Comparison of ENCODE assay signal across 14 cellular contexts in genomic region chr20:53918010-53918311, GRCh38.
DNase-seq lines count a peak whose midpoint lies in the region; ATAC-seq and TF ChIP-seq lines count a peak whose summit lies in the region.
"Had no signal": no experiment of that assay in that cellular context is flagged by ENCODE, and none has a peak within 500 bp of the region (broad histone marks: within the 10 kb centered on the region; RNA-seq: fewer than 3 reads in every experiment).

No MANE protein-coding gene starts in this region.

- no peaks in the 10 kb centered on the region for H3K9me3 Mint-ChIP-seq in activated naive CD8-positive, alpha-beta T cell treated with anti-CD3 and anti-CD28 coated beads, Interleukin-2, amount 50 U/mL, for 24 hours

- peaks cover 15% of the 10 kb centered on the region for H3F3A ChIP-seq in SK-N-SH (replicated peaks; ENCODE audit: insufficient read depth)

- no peak for DNase-seq in SK-N-SH
- DNase-seq in activated naive CD8-positive, alpha-beta T cell treated with anti-CD3 and anti-CD28 coated beads, Interleukin-2, amount 50 U/mL, for 24 hours = no peak
- DNase-seq in lower lobe of right lung = no peak
- DNase-seq in suprapubic skin (ENCODE audit: low spot score in 2 of 2) = no peak
- DNase-seq in GM10248 (ENCODE audit: extremely low spot score) = no peak
- no peak for DNase-seq in NCI-H2029 treated with DMSO at 0.1 percent for 48 hours (lab: John Stamatoyannopoulos, UW)
- DNase-seq: dermis blood vessel endothelial cell; Karpas-422; NCI-H2107; stimulated activated CD4-positive, alpha-beta T cell treated with anti-CD3 and anti-CD28 coated beads, Interleukin-4, amount 100 ng/mL, for 4 hours had no signal

- H3K9me3 ChIP-seq in SK-N-SH (no peaks in the 10 kb centered on the region), lower lobe of right lung (no peaks in the 10 kb centered on the region), suprapubic skin (no peaks in the 10 kb centered on the region)
- H3K9me3 ChIP-seq: Peyer's patch had no signal

- H3K27me3 ChIP-seq in SK-N-SH (ENCODE audit: insufficient read depth) (no peaks in the 10 kb centered on the region), lower lobe of right lung (ENCODE audit: low read depth) (no peaks in the 10 kb centered on the region), suprapubic skin (no peaks in the 10 kb centered on the region)
- H3K27me3 ChIP-seq: Peyer's patch had no signal

- CTCF ChIA-PET in SK-N-SH (lab: Yijun Ruan, JAX) (interaction anchor here (0.9 to 3.9 kb wide), 6 partner anchors 11 to 335 kb away, joined by 3 to 16 read pairs (median 4); no protein-coding TSS in a partner anchor), GM10248 (lab: Yijun Ruan, JAX) (interaction anchor here (1.0 to 18.8 kb wide), 13 partner anchors 11 to 338 kb away, joined by 3 to 281 read pairs (median 4); no protein-coding TSS in a partner anchor)

- H3K4me1 ChIP-seq in SK-N-SH (ENCODE audit: control insufficient read depth in 1 of 2, insufficient read depth in 2 of 2, low read depth in 1 of 2, low read length in 1 of 2) (peaks cover 37 to 41% of the 10 kb centered on the region in 2 experiments), lower lobe of right lung (peaks cover 33% of the 10 kb centered on the region), suprapubic skin (peaks cover 56% of the 10 kb centered on the region)

- H3K4me1 Mint-ChIP-seq in activated naive CD8-positive, alpha-beta T cell treated with anti-CD3 and anti-CD28 coated beads, Interleukin-2, amount 50 U/mL, for 24 hours = peaks cover 63% of the 10 kb centered on the region

- no peaks in the 10 kb centered on the region for H3K9me2 ChIP-seq in SK-N-SH

- TF ChIP-seq EP300 in SK-N-SH (IDR thresholded peaks at IDR 0.05; ENCODE audit: borderline replicate concordance in 1 of 2, low read depth in 1 of 2, low read length in 1 of 2) (peak in 1 of 2 experiments; percentile 56; a peak in 3 of 4 replicates), suprapubic skin (IDR thresholded peaks at IDR 0.05) (no peak)

- ATAC-seq in SK-N-SH treated with all-trans-retinoic acid at 6 μM for 48 hours = no peak
- ATAC-seq in activated naive CD8-positive, alpha-beta T cell treated with anti-CD3 and anti-CD28 coated beads, Interleukin-2, amount 50 U/mL, for 24 hours = no peak
- ATAC-seq in lower lobe of right lung = no peak
- no peak for ATAC-seq in GM21576 (IDR thresholded peaks at IDR 0.05; ENCODE audit: unreplicated experiment)

- no peaks in the 10 kb centered on the region for H4K20me1 ChIP-seq in SK-N-SH (ENCODE audit: insufficient read depth)

- H3K4me3 Mint-ChIP-seq in activated naive CD8-positive, alpha-beta T cell treated with anti-CD3 and anti-CD28 coated beads, Interleukin-2, amount 50 U/mL, for 24 hours = no peak overlapping the region

- H3K79me2 ChIP-seq in SK-N-SH (ENCODE audit: insufficient read depth) = no peaks in the 10 kb centered on the region

- intact Hi-C loops in lower lobe of right lung (cut with DNase I) = loop anchor here (10.0 kb wide), 1 partner anchor 343 kb away; no protein-coding TSS in a partner anchor

- no peak for TF ChIP-seq RAD21 in SK-N-SH (IDR thresholded peaks at IDR 0.05; ENCODE audit: low read length)

- no peaks in the 10 kb centered on the region for H3K36me3 Mint-ChIP-seq in activated naive CD8-positive, alpha-beta T cell treated with anti-CD3 and anti-CD28 coated beads, Interleukin-2, amount 50 U/mL, for 24 hours (ENCODE audit: low read depth)

- peak overlapping the region in 1 of 2 experiments; percentile 7; a peak in 1 of 4 replicates for H3K4me3 ChIP-seq in SK-N-SH (ENCODE audit: low read depth in 2 of 2, low read length in 1 of 2)
- H3K4me3 ChIP-seq in lower lobe of right lung = no peak overlapping the region
- no peak overlapping the region for H3K4me3 ChIP-seq in suprapubic skin
- H3K4me3 ChIP-seq: Peyer's patch had no signal

- H3K4me2 ChIP-seq in SK-N-SH = peak overlapping the region; percentile 95

- no peak for TF ChIP-seq POLR2A in suprapubic skin (IDR thresholded peaks at IDR 0.05)

- TF ChIP-seq CTCF in SK-N-SH (IDR thresholded peaks at IDR 0.05) = no peak
- TF ChIP-seq CTCF in lower lobe of right lung (IDR thresholded peaks at IDR 0.05) = no peak
- TF ChIP-seq CTCF in suprapubic skin (IDR thresholded peaks at IDR 0.05) = no peak
- no peak for TF ChIP-seq CTCF in GM10248 (IDR thresholded peaks at IDR 0.05; ENCODE audit: control extremely low read depth, extremely low read depth, low read depth, missing control alignments)

- peak overlapping the region; percentile 96 to 99 for H3K27ac ChIP-seq in SK-N-SH (ENCODE audit: low read depth in 2 of 2, low read length in 1 of 2)
- peak overlapping the region; percentile 89 for H3K27ac ChIP-seq in lower lobe of right lung
- peak overlapping the region; percentile 83 for H3K27ac ChIP-seq in suprapubic skin
- H3K27ac ChIP-seq: 22Rv1 had no signal

- POLR2A ChIA-PET in SK-N-SH (lab: Yijun Ruan, JAX) (interaction anchor here (1.2 to 1.3 kb wide), 2 partner anchors 324 to 335 kb away, joined by 3 to 6 read pairs; partner anchors contain the start of gene ZNF217), GM10248 (lab: Yijun Ruan, JAX) (interaction anchor here (0.8 to 1.2 kb wide), 2 partner anchors 10 to 18 kb away, joined by 4 to 11 read pairs; no protein-coding TSS in a partner anchor)

- no peaks in the 10 kb centered on the region for H3K36me3 ChIP-seq in SK-N-SH (replicated peaks in 1 of 2; ENCODE audit: control insufficient read depth in 1 of 2, insufficient read depth in 2 of 2, low read length in 1 of 2)
- H3K36me3 ChIP-seq in lower lobe of right lung = no peaks in the 10 kb centered on the region
- H3K36me3 ChIP-seq in suprapubic skin = no peaks in the 10 kb centered on the region
- H3K36me3 ChIP-seq: Peyer's patch had no signal

- peak overlapping the region; percentile 90; the same call in 1 of the 2 replicates for H3K9ac ChIP-seq in SK-N-SH

- peak overlapping the region; percentile 82 for H3K27ac Mint-ChIP-seq in activated naive CD8-positive, alpha-beta T cell treated with anti-CD3 and anti-CD28 coated beads, Interleukin-2, amount 50 U/mL, for 24 hours

- peak overlapping the region; percentile 70 for H2AFZ ChIP-seq in SK-N-SH (ENCODE audit: low read depth)

- no peaks in the 10 kb centered on the region for H3K27me3 Mint-ChIP-seq in activated naive CD8-positive, alpha-beta T cell treated with anti-CD3 and anti-CD28 coated beads, Interleukin-2, amount 50 U/mL, for 24 hours

TF ChIP-seq in SK-N-SH, 30 proteins besides CTCF, POLR2A, EP300 and RAD21 (continues in another document):
- TF ChIP-seq POLR2AphosphoS5 (IDR thresholded peaks at IDR 0.05; ENCODE audit: low read depth, low read length) (no peak), USF2 (IDR thresholded peaks at IDR 0.05; ENCODE audit: borderline replicate concordance, low read depth, low read length) (no peak), RCOR1 (IDR thresholded peaks at IDR 0.05; ENCODE audit: low read length) (no peak), FOSL2 (IDR thresholded peaks at IDR 0.05; ENCODE audit: borderline replicate concordance, low read depth) (peak; percentile 24; the same call in 1 of the 2 replicates), GATA2 (CRISPR knock-in tag; IDR thresholded peaks at IDR 0.05) (no peak), FOXJ3 (CRISPR knock-in tag; IDR thresholded peaks at IDR 0.05) (no peak), TCF12 (IDR thresholded peaks at IDR 0.05) (peak; percentile 64; the same call in 1 of the 2 replicates), NFIC (IDR thresholded peaks at IDR 0.05; ENCODE audit: borderline replicate concordance) (no peak), FOXM1 (IDR thresholded peaks at IDR 0.05; ENCODE audit: low read depth) (no peak)

TF ChIP-seq in SK-N-SH treated with all-trans-retinoic acid at 6 μM for 48 hours, 23 proteins besides CTCF, POLR2A, EP300 and RAD21:
- no peak for TF ChIP-seq PPARA (CRISPR knock-in tag; IDR thresholded peaks at IDR 0.05; ENCODE audit: borderline replicate concordance)
TF ChIP-seq in SK-N-SH treated with all-trans-retinoic acid at 6 μM for 48 hours: peak in this region for 0.
